Comparison of ENCODE assay signal across 1 cellular context in the genomic region with DNA sequence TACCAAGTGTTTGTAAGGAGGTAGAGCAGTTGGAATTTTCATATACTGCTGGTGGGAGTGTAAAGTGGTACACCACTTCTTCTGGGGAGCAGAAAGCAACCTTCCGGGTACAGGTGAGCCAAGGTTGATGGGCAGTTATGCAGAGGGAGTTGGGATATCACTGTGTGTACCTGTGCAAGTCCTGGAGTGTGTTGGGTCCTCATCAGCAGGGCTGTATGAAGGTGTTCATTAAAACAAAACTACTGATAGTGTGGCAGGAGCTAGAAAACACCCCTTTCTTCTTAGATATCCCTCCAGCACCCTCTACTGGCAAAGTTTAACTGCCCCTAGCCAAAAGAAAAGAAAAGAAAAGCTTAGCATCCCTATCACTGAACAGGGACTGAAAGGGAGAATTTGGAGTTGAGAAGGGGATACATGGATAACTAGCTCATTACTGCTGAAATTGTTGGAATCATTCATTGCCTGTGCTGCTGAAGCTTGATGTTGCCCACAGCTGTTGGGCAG.
TF ChIP-seq lines count a peak whose summit lies in the region.

No MANE protein-coding gene starts in this region.

TF ChIP-seq in GM23338, 12 proteins besides CTCF, POLR2A, EP300 and RAD21:
- TF ChIP-seq, protein P1, sequence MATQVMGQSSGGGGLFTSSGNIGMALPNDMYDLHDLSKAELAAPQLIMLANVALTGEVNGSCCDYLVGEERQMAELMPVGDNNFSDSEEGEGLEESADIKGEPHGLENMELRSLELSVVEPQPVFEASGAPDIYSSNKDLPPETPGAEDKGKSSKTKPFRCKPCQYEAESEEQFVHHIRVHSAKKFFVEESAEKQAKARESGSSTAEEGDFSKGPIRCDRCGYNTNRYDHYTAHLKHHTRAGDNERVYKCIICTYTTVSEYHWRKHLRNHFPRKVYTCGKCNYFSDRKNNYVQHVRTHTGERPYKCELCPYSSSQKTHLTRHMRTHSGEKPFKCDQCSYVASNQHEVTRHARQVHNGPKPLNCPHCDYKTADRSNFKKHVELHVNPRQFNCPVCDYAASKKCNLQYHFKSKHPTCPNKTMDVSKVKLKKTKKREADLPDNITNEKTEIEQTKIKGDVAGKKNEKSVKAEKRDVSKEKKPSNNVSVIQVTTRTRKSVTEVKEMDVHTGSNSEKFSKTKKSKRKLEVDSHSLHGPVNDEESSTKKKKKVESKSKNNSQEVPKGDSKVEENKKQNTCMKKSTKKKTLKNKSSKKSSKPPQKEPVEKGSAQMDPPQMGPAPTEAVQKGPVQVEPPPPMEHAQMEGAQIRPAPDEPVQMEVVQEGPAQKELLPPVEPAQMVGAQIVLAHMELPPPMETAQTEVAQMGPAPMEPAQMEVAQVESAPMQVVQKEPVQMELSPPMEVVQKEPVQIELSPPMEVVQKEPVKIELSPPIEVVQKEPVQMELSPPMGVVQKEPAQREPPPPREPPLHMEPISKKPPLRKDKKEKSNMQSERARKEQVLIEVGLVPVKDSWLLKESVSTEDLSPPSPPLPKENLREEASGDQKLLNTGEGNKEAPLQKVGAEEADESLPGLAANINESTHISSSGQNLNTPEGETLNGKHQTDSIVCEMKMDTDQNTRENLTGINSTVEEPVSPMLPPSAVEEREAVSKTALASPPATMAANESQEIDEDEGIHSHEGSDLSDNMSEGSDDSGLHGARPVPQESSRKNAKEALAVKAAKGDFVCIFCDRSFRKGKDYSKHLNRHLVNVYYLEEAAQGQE (IDR thresholded peaks at IDR 0.05; ENCODE audit: unreplicated experiment) = no peak
- no peak for TF ChIP-seq ZNF114 (CRISPR knock-in tag; IDR thresholded peaks at IDR 0.05)
- no peak for TF ChIP-seq STAT1 (IDR thresholded peaks at IDR 0.05; ENCODE audit: unreplicated experiment)
- TF ChIP-seq EZH2 (IDR thresholded peaks at IDR 0.05; ENCODE audit: low read depth, unreplicated experiment) = no peak
- no peak for TF ChIP-seq NANOG (IDR thresholded peaks at IDR 0.05; ENCODE audit: borderline replicate concordance)
- no peak for TF ChIP-seq EZH2phosphoT487 (IDR thresholded peaks at IDR 0.05; ENCODE audit: unreplicated experiment)
- TF ChIP-seq, protein P2, sequence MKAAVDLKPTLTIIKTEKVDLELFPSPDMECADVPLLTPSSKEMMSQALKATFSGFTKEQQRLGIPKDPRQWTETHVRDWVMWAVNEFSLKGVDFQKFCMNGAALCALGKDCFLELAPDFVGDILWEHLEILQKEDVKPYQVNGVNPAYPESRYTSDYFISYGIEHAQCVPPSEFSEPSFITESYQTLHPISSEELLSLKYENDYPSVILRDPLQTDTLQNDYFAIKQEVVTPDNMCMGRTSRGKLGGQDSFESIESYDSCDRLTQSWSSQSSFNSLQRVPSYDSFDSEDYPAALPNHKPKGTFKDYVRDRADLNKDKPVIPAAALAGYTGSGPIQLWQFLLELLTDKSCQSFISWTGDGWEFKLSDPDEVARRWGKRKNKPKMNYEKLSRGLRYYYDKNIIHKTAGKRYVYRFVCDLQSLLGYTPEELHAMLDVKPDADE (IDR thresholded peaks at IDR 0.05) = no peak
TF ChIP-seq in GM23338: peak in this region for 0.
